Comparison of ENCODE assay signal across 15 cellular contexts in genomic region chr2:237309011-237309410, GRCh38.
A peak's percentile ranks its signal among the peaks of the same experiment; 100 is the strongest.
DNase-seq lines count a peak whose midpoint lies in the region; ATAC-seq and TF ChIP-seq lines count a peak whose summit lies in the region.
"Had no signal": no experiment of that assay in that cellular context is flagged by ENCODE, and none has a peak within 500 bp of the region (broad histone marks: within the 10 kb centered on the region; RNA-seq: fewer than 3 reads in every experiment).

No MANE protein-coding gene starts in this region.

- no peaks in the 10 kb centered on the region for H3K27me3 ChIP-seq in left ventricle myocardium inferior (ENCODE audit: low read depth)
- no peaks in the 10 kb centered on the region for H3K27me3 ChIP-seq in psoas muscle (ENCODE audit: insufficient read depth in 3 of 3, low read length in 2 of 3)
- H3K27me3 ChIP-seq in vagina: no peaks in the 10 kb centered on the region

- H3K4me3 ChIP-seq in left ventricle myocardium inferior: no peak overlapping the region
- no peak overlapping the region for H3K4me3 ChIP-seq in psoas muscle
- H3K4me3 ChIP-seq in vagina: no peak overlapping the region

- no peak for DNase-seq in Right ventricle myocardium inferior (ENCODE audit: missing footprints)
- DNase-seq in cardiac septum (ENCODE audit: low spot score): no peak
- DNase-seq in left ventricle myocardium inferior: no peak
- DNase-seq in psoas muscle: no peak
- DNase-seq in vagina (ENCODE audit: extremely low spot score in 2 of 2): no peak
- no peak for DNase-seq in occipital lobe (lab: John Stamatoyannopoulos, UW)
- DNase-seq in NCI-H146 treated with DMSO at 0.1 percent for 48 hours (lab: John Stamatoyannopoulos, UW; ENCODE audit: unreplicated experiment): no peak
- DNase-seq: 8988T; activated effector memory CD4-positive, alpha-beta T cell treated with anti-CD3 and anti-CD28 coated beads, Interleukin-2, amount 50 U/mL, for 16 hours; C1 segment of cervical spinal cord; cortex of kidney; NCI-H526 treated with DMSO at 0.1 percent for 48 hours; OCI-M1; stimulated activated CD4-positive, alpha-beta T cell treated with anti-CD3 and anti-CD28 coated beads, Interleukin-4, amount 100 ng/mL, for 24 hours had no signal

- H3K36me3 ChIP-seq in left ventricle myocardium inferior (no peaks in the 10 kb centered on the region), psoas muscle (ENCODE audit: insufficient read depth in 1 of 2, low read depth in 1 of 2) (no peaks in the 10 kb centered on the region), vagina (no peaks in the 10 kb centered on the region)

- H3K9me3 ChIP-seq in left ventricle myocardium inferior (replicated peaks) (peaks cover 1% of the 10 kb centered on the region), psoas muscle (no peaks in the 10 kb centered on the region), vagina (no peaks in the 10 kb centered on the region)

- ATAC-seq in Right ventricle myocardium inferior (peak; percentile 85), psoas muscle (peak in 1 of 4 donors; percentile 38), HG02870 (IDR thresholded peaks at IDR 0.05; ENCODE audit: unreplicated experiment) (no peak)

- intact Hi-C loops in Right ventricle myocardium inferior (cut with DNase I) (no loop called here), cardiac septum (cut with DNase I) (no loop called here), left ventricle myocardium inferior (cut with micrococcal nuclease) (no loop called here), psoas muscle (cut with DNase I) (loop anchor here in 1 of 2 donors (10.0 kb wide), 1 partner anchor 214 kb away; no protein-coding TSS in a partner anchor), vagina (cut with DNase I) (no loop called here)

- 59 to 70% (median 65%) methylated on average over 3 of the region's 3 CpGs for WGBS in psoas muscle, 3 donors

- peak overlapping the region; percentile 71 for H3K27ac ChIP-seq in left ventricle myocardium inferior (replicated peaks)
- H3K27ac ChIP-seq in psoas muscle: peak overlapping the region; percentile 16
- peak overlapping the region; percentile 57 for H3K27ac ChIP-seq in vagina

- no peak for TF ChIP-seq POLR2A in vagina (IDR thresholded peaks at IDR 0.05)

- TF ChIP-seq CTCF in left ventricle myocardium inferior (IDR thresholded peaks at IDR 0.05; ENCODE audit: borderline replicate concordance) (no peak), psoas muscle (IDR thresholded peaks at IDR 0.05) (no peak), vagina (IDR thresholded peaks at IDR 0.05) (no peak)

- H3K4me1 ChIP-seq in left ventricle myocardium inferior (peaks cover 29% of the 10 kb centered on the region), psoas muscle (peaks cover 2% of the 10 kb centered on the region), vagina (peaks cover 11% of the 10 kb centered on the region)

Comparison
In these comparisons a context has a peak if more than half of its experiments do, and no peak if none do; other contexts are left out.
1. H3K27ac ChIP-seq: peak in every context shown above with its lines; median percentile 71 in left ventricle myocardium inferior; 57 in vagina; 16 in psoas muscle.